In the genomic region with DNA sequence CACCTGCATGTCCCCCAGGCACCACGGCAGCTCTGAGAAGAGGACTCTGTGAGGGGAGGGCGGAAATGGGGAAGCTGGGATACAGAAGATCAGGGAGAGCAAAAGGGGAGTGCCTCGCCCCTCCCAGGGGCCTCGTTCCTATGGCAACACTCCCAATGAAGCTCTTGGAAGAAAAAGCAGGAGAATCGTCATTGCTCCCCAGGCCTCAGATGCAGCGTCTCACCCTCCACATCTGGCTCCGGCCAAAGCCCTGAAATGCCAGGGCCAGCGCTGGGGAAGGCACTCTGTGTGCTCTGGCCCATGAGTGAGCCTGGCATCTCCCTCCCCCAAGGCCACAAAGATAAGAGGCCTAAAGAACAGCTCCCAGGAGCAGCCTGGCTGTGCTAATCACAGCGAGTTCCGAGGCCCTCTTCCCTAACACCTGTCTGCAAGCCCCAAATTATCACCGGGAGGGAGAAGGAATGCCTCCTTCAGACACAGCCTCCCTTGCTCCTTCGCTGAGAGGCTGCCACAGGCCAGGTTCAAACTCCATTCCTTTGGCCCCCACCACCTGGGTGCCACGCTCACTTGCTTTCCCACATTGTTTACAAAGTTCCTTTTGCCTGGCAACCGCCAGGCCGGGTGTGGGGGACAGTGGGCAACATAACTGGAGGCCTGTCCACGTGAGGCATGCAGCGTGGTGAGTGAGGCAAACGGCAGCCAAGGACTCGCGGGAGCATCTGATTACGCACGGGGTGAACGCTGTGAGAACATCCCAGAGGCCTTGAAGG, we compare ENCODE assay signal across 1 cellular context.
A peak's percentile ranks its signal among the peaks of the same experiment; 100 is the strongest.
TF ChIP-seq lines count a peak whose summit lies in the region.

No MANE protein-coding gene starts in this region.

TF ChIP-seq in K562, 482 proteins besides CTCF, POLR2A, EP300 and RAD21 (continued from another document and continues in another):
- TF ChIP-seq HOMEZ (CRISPR knock-in tag; IDR thresholded peaks at IDR 0.05) (no peak), FOXK1 (CRISPR knock-in tag; IDR thresholded peaks at IDR 0.05; ENCODE audit: borderline replicate concordance) (no peak), DDX20 (tag; IDR thresholded peaks at IDR 0.05; ENCODE audit: low read depth) (no peak), PATZ1 (CRISPR knock-in tag; IDR thresholded peaks at IDR 0.05; ENCODE audit: borderline replicate concordance) (no peak), ZFPM2 (CRISPR knock-in tag; IDR thresholded peaks at IDR 0.05) (no peak), MEIS2 (IDR thresholded peaks at IDR 0.05; ENCODE audit: partially characterized antibody) (no peak), NCOA6 (IDR thresholded peaks at IDR 0.05) (no peak), HDAC6 (IDR thresholded peaks at IDR 0.05; ENCODE audit: low read depth, low read length) (0 out of 2 replicates have a peak, but pooled peaks have one; percentile 16), NCOA4 (IDR thresholded peaks at IDR 0.05; ENCODE audit: partially characterized antibody) (no peak), HIVEP1 (CRISPR knock-in tag; IDR thresholded peaks at IDR 0.05) (no peak), NR2C1 (IDR thresholded peaks at IDR 0.05) (no peak), NR2C1 (tag; IDR thresholded peaks at IDR 0.05) (0 out of 2 replicates have a peak, but pooled peaks have one; percentile 24), PHB2 (IDR thresholded peaks at IDR 0.05; ENCODE audit: low read depth) (no peak), ZKSCAN3 (CRISPR knock-in tag; IDR thresholded peaks at IDR 0.05) (no peak), ZNF717 (CRISPR knock-in tag; IDR thresholded peaks at IDR 0.05) (no peak), ZNF146 (CRISPR knock-in tag; IDR thresholded peaks at IDR 0.05; ENCODE audit: unreplicated experiment) (no peak), MBD1 (CRISPR knock-in tag; IDR thresholded peaks at IDR 0.05) (no peak), KLF13 (tag; IDR thresholded peaks at IDR 0.05; ENCODE audit: borderline replicate concordance, low read depth) (no peak), ZNF174 (CRISPR knock-in tag; IDR thresholded peaks at IDR 0.05) (no peak), CAMTA2 (CRISPR knock-in tag; conservative IDR thresholded peaks at IDR 0.05) (no peak), MAZ (CRISPR knock-in tag; conservative IDR thresholded peaks at IDR 0.05 in 1 of 2, IDR thresholded peaks at IDR 0.05 in 1 of 2) (peak in 1 of 2 experiments; percentile 14; a peak in 2 of 4 replicates), ZBTB8A (IDR thresholded peaks at IDR 0.05; ENCODE audit: partially characterized antibody) (no peak), SP1 (CRISPR knock-in tag; IDR thresholded peaks at IDR 0.05) (no peak; the same call in 1 of the 2 replicates), ZBTB26 (CRISPR knock-in tag; IDR thresholded peaks at IDR 0.05) (no peak), RFX7 (CRISPR knock-in tag; IDR thresholded peaks at IDR 0.05) (no peak), TRIM24 (IDR thresholded peaks at IDR 0.05) (no peak), RBFOX2 (IDR thresholded peaks at IDR 0.05; ENCODE audit: low read depth, low read length) (peak; percentile 74), ZNF354B (CRISPR knock-in tag; IDR thresholded peaks at IDR 0.05) (no peak), ZNF12 (CRISPR knock-in tag; IDR thresholded peaks at IDR 0.05) (no peak), NONO (IDR thresholded peaks at IDR 0.05; ENCODE audit: low read depth in 2 of 2, low read length in 1 of 2) (no peak), HDAC1 (IDR thresholded peaks at IDR 0.05) (no peak), POLR2B (IDR thresholded peaks at IDR 0.05; ENCODE audit: low read depth, partially characterized antibody) (no peak), U2AF1 (optimal IDR thresholded peaks at IDR 0.05; ENCODE audit: low read depth, low read length) (no peak), MTA2 (IDR thresholded peaks at IDR 0.05; ENCODE audit: low read depth) (no peak), MED1 (CRISPR knock-in tag; IDR thresholded peaks at IDR 0.05; ENCODE audit: borderline replicate concordance) (no peak), CBX2 (IDR thresholded peaks at IDR 0.05; ENCODE audit: insufficient read depth, low read length, poor library complexity, severe bottlenecking) (no peak), KDM1A (IDR thresholded peaks at IDR 0.05) (no peak), SOX6 (IDR thresholded peaks at IDR 0.05) (no peak), RBM34 (IDR thresholded peaks at IDR 0.05; ENCODE audit: borderline replicate concordance, insufficient read depth, low read length) (no peak), NCOA2 (IDR thresholded peaks at IDR 0.05; ENCODE audit: partially characterized antibody in 2 of 2) (no peak), SMAD4 (CRISPR knock-in tag; conservative IDR thresholded peaks at IDR 0.05) (peak; percentile 56; the same call in 1 of the 2 replicates), STAT6 (CRISPR knock-in tag; IDR thresholded peaks at IDR 0.05) (no peak)
- TF ChIP-seq, protein P1, sequence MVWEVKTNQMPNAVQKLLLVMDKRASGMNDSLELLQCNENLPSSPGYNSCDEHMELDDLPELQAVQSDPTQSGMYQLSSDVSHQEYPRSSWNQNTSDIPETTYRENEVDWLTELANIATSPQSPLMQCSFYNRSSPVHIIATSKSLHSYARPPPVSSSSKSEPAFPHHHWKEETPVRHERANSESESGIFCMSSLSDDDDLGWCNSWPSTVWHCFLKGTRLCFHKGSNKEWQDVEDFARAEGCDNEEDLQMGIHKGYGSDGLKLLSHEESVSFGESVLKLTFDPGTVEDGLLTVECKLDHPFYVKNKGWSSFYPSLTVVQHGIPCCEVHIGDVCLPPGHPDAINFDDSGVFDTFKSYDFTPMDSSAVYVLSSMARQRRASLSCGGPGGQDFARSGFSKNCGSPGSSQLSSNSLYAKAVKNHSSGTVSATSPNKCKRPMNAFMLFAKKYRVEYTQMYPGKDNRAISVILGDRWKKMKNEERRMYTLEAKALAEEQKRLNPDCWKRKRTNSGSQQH (CRISPR knock-in tag; IDR thresholded peaks at IDR 0.05) = 0 out of 2 replicates have a peak, but pooled peaks have one; percentile 50
- TF ChIP-seq, protein P2, sequence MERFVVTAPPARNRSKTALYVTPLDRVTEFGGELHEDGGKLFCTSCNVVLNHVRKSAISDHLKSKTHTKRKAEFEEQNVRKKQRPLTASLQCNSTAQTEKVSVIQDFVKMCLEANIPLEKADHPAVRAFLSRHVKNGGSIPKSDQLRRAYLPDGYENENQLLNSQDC (CRISPR knock-in tag; IDR thresholded peaks at IDR 0.05) = no peak
- TF ChIP-seq, protein P3, sequence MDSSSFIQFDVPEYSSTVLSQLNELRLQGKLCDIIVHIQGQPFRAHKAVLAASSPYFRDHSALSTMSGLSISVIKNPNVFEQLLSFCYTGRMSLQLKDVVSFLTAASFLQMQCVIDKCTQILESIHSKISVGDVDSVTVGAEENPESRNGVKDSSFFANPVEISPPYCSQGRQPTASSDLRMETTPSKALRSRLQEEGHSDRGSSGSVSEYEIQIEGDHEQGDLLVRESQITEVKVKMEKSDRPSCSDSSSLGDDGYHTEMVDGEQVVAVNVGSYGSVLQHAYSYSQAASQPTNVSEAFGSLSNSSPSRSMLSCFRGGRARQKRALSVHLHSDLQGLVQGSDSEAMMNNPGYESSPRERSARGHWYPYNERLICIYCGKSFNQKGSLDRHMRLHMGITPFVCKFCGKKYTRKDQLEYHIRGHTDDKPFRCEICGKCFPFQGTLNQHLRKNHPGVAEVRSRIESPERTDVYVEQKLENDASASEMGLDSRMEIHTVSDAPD (CRISPR knock-in tag; IDR thresholded peaks at IDR 0.05) = no peak
- TF ChIP-seq, protein P4, sequence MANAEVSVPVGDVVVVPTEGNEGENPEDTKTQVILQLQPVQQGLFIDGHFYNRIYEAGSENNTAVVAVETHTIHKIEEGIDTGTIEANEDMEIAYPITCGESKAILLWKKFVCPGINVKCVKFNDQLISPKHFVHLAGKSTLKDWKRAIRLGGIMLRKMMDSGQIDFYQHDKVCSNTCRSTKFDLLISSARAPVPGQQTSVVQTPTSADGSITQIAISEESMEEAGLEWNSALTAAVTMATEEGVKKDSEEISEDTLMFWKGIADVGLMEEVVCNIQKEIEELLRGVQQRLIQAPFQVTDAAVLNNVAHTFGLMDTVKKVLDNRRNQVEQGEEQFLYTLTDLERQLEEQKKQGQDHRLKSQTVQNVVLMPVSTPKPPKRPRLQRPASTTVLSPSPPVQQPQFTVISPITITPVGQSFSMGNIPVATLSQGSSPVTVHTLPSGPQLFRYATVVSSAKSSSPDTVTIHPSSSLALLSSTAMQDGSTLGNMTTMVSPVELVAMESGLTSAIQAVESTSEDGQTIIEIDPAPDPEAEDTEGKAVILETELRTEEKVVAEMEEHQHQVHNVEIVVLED (CRISPR knock-in tag; IDR thresholded peaks at IDR 0.05) = no peak
- TF ChIP-seq, protein P5, sequence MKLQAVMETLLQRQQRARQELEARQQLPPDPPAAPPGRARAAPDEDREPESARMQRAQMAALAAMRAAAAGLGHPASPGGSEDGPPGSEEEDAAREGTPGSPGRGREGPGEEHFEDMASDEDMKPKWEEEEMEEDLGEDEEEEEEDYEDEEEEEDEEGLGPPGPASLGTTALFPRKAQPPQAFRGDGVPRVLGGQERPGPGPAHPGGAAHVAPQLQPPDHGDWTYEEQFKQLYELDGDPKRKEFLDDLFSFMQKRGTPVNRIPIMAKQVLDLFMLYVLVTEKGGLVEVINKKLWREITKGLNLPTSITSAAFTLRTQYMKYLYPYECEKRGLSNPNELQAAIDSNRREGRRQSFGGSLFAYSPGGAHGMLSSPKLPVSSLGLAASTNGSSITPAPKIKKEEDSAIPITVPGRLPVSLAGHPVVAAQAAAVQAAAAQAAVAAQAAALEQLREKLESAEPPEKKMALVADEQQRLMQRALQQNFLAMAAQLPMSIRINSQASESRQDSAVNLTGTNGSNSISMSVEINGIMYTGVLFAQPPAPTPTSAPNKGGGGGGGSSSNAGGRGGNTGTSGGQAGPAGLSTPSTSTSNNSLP (IDR thresholded peaks at IDR 0.05; ENCODE audit: borderline replicate concordance, low read depth, low read length) = no peak
